ENCODE assay signal across 8 cellular contexts in the genomic region with DNA sequence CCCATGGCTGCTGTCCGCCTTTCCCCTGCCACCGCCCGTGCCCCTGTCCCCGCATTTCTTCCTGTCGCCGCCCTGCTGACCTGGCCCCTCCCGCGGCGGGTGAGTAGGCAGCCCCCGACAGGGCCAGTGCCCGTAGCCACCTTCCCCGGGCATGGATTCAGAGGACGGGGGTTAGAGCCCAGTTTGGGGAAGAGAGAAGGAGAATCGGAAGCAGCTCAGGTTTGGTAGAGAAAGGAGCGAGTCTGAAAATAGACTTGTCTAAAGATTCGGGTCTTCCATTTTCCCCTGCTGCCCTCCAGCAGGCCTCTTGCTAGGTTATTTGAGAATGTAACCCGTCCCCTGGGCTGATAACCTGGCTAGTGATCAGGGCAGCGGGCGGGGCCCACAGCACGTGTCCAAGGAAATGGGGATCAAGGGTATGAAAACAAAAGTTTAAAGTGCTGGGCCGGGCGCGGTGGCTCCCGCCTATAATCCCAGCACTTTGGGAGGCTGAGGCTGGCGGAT. TPM values are rescaled to one million over a fixed set of nuclear protein-coding genes. Genes with fewer than 3 reads are reported as not detected.
A peak's percentile ranks its signal among the peaks of the same experiment; 100 is the strongest.
DNase-seq lines count a peak whose midpoint lies in the region; ATAC-seq and TF ChIP-seq lines count a peak whose summit lies in the region.

No MANE protein-coding gene starts in this region.

- WGBS in hepatocyte (ENCODE audit: low lambda C conversion rate, missing lambda C conversion rate), result 4% methylated on average over 21 of the region's 25 CpGs
- WGBS in testis, 2 donors, result 2 to 8% methylated on average over 16 to 21 of the region's 25 CpGs

- H3K9ac ChIP-seq in subcutaneous abdominal adipose tissue (ENCODE audit: low read length in 5 of 5), result peak overlapping the region in 1 of 5 donors; percentile 71

- peak overlapping the region in 3 of 4 donors; percentile 63 to 96 (median 84) for H3K27ac ChIP-seq in Peyer's patch
- peak overlapping the region; percentile 97 for H3K27ac ChIP-seq in hepatocyte
- H3K27ac ChIP-seq in subcutaneous abdominal adipose tissue (ENCODE audit: low read depth, low read length), result no peak overlapping the region
- H3K27ac ChIP-seq in testis, result no peak overlapping the region

- DNase-seq in activated T-cell treated with anti-CD3 and anti-CD28 coated beads, Interleukin-2, amount 50 U/mL, for 4 hours, result no peak
- DNase-seq in activated T-cell treated with anti-CD3 and anti-CD28 coated beads, Interleukin-2, amount 50 U/mL, for 1 hour, result no peak
- peak in 2 of 3 donors; percentile 71 to 77 for DNase-seq in Peyer's patch
- peak; percentile 59 for DNase-seq in hepatocyte (ENCODE audit: low spot score)
- no peak for DNase-seq in stimulated activated CD4-positive, alpha-beta T cell treated with anti-CD3 and anti-CD28 coated beads, Interleukin-1b, Interleukin-23, amount 100 ng/mL, for 48 hours
- no peak for DNase-seq in testis

- H3K9me2 ChIP-seq in hepatocyte (replicated peaks; ENCODE audit: insufficient read depth), result no peaks in the 10 kb centered on the region

- no peaks in the 10 kb centered on the region for H4K20me1 ChIP-seq in hepatocyte (ENCODE audit: insufficient read depth, poor library complexity, severe bottlenecking)

- H3K27me3 Mint-ChIP-seq in activated T-cell treated with anti-CD3 and anti-CD28 coated beads, Interleukin-2, amount 50 U/mL, for 4 hours (ENCODE audit: low read depth), result peaks cover 8% of the 10 kb centered on the region

- H3K4me3 Mint-ChIP-seq in activated T-cell treated with anti-CD3 and anti-CD28 coated beads, Interleukin-2, amount 50 U/mL, for 4 hours, result peak overlapping the region; percentile 61

- H3K27me3 ChIP-seq in Peyer's patch (no peaks in the 10 kb centered on the region), hepatocyte (no peaks in the 10 kb centered on the region), subcutaneous abdominal adipose tissue (ENCODE audit: control insufficient read depth in 5 of 5, insufficient read depth in 4 of 5, low read length in 5 of 5) (peaks cover 24 to 33% (median 29%) of the 10 kb centered on the region in 5 donors), testis (no peaks in the 10 kb centered on the region)

- no peaks in the 10 kb centered on the region for H3K9me3 Mint-ChIP-seq in activated T-cell treated with anti-CD3 and anti-CD28 coated beads, Interleukin-2, amount 50 U/mL, for 4 hours

- no peak overlapping the region for H2AFZ ChIP-seq in hepatocyte

- H3K4me1 Mint-ChIP-seq in activated T-cell treated with anti-CD3 and anti-CD28 coated beads, Interleukin-2, amount 50 U/mL, for 4 hours (ENCODE audit: low read depth), result peaks cover 24% of the 10 kb centered on the region

- H3K36me3 ChIP-seq in Peyer's patch (no peaks in the 10 kb centered on the region), hepatocyte (replicated peaks; ENCODE audit: insufficient read depth, low read depth) (no peaks in the 10 kb centered on the region), subcutaneous abdominal adipose tissue (ENCODE audit: control insufficient read depth in 5 of 5, insufficient read depth in 5 of 5, low read length in 5 of 5) (no peaks in the 10 kb centered on the region), testis (ENCODE audit: low read depth, missing control alignments) (no peaks in the 10 kb centered on the region)

- TF ChIP-seq CTCF in Peyer's patch (IDR thresholded peaks at IDR 0.05), result no peak
- no peak for TF ChIP-seq CTCF in hepatocyte (IDR thresholded peaks at IDR 0.05; ENCODE audit: poor library complexity)
- TF ChIP-seq CTCF in testis (IDR thresholded peaks at IDR 0.05), result no peak

- ATAC-seq in activated T-cell treated with anti-CD3 and anti-CD28 coated beads, Interleukin-2, amount 50 U/mL, for 4 hours, result no peak
- ATAC-seq in GM18498 (IDR thresholded peaks at IDR 0.05; ENCODE audit: unreplicated experiment), result no peak

- H3K9me3 ChIP-seq in Peyer's patch, result no peaks in the 10 kb centered on the region
- H3K9me3 ChIP-seq in hepatocyte (ENCODE audit: low read depth), result no peaks in the 10 kb centered on the region
- H3K9me3 ChIP-seq in subcutaneous abdominal adipose tissue (ENCODE audit: control insufficient read depth in 5 of 5, low read length in 5 of 5), result no peaks in the 10 kb centered on the region
- H3K9me3 ChIP-seq in testis, result no peaks in the 10 kb centered on the region

- intact Hi-C loops in testis (cut with DNase I; ENCODE audit: low total_unique reads), result no loop called here

- H3K4me3 ChIP-seq in Peyer's patch, result peak overlapping the region; percentile 34 to 58 (median 46)
- H3K4me3 ChIP-seq in hepatocyte, result peak overlapping the region; percentile 43
- H3K4me3 ChIP-seq in subcutaneous abdominal adipose tissue (ENCODE audit: low read depth in 1 of 5, low read length in 5 of 5), result peak overlapping the region; percentile 27 to 62 (median 45)
- no peak overlapping the region for H3K4me3 ChIP-seq in testis

- peak overlapping the region; percentile 83 for H3K4me2 ChIP-seq in hepatocyte

- TF ChIP-seq POLR2A in Peyer's patch (IDR thresholded peaks at IDR 0.05), result peak; percentile 22 to 51
- TF ChIP-seq POLR2A in testis (IDR thresholded peaks at IDR 0.05), result no peak

- H3K79me2 ChIP-seq in hepatocyte, result no peaks in the 10 kb centered on the region

- H3K4me1 ChIP-seq in Peyer's patch (peaks cover 8 to 31% (median 14%) of the 10 kb centered on the region in 4 donors), hepatocyte (ENCODE audit: insufficient read depth) (peaks cover 34% of the 10 kb centered on the region), subcutaneous abdominal adipose tissue (ENCODE audit: control insufficient read depth in 5 of 5, insufficient read depth in 5 of 5, low read length in 5 of 5) (peaks cover 0 to 31% (median 18%) of the 10 kb centered on the region in 5 donors), testis (peaks cover 4% of the 10 kb centered on the region)

- H3K36me3 Mint-ChIP-seq in activated T-cell treated with anti-CD3 and anti-CD28 coated beads, Interleukin-2, amount 50 U/mL, for 4 hours (ENCODE audit: insufficient read depth), result no peaks in the 10 kb centered on the region

RNA-seq across cellular contexts. Expression of gene CLDN9, which starts 7.9 kb away (rescaled TPM):
- not detected for total RNA-seq in activated T-cell treated with anti-CD3 and anti-CD28 coated beads, Interleukin-2, amount 50 U/mL, for 4 hours
- total RNA-seq in Peyer's patch, result 1 to 10 TPM in 3 of 4 donors, under 1 TPM in 1; 0.76 to 2.5 (median 1.2) TPM
- total RNA-seq in hepatocyte, result 2.0 and 3.5 TPM in 2 replicates
- 8.9 and 9.0 TPM in 2 replicates for polyA plus RNA-seq in hepatocyte
- under 1 TPM; 0.37 to 0.39 TPM for total RNA-seq in testis
- 0.34 TPM for polyA plus RNA-seq in testis (ENCODE audit: insufficient read depth, low read depth, low replicate concordance)

RNA-seq across cellular contexts. Expression of gene CLDN6, which starts 13.2 kb away (rescaled TPM):
- total RNA-seq in activated T-cell treated with anti-CD3 and anti-CD28 coated beads, Interleukin-2, amount 50 U/mL, for 4 hours, result under 1 TPM; 0.18 to 0.30 (median 0.22) TPM
- total RNA-seq in Peyer's patch (not detected), hepatocyte (258 and 297 TPM in 2 replicates), testis (under 1 TPM; 0.55 to 0.74 TPM)
- polyA plus RNA-seq in hepatocyte (568 and 574 TPM in 2 replicates), testis (ENCODE audit: insufficient read depth, low read depth, low replicate concordance) (0.70 TPM)

RNA-seq across cellular contexts. Expression of gene TNFRSF12A, which starts 15.3 kb away (rescaled TPM):
- 1 to 10 TPM; 4.2 to 6.9 (median 5.1) TPM for total RNA-seq in activated T-cell treated with anti-CD3 and anti-CD28 coated beads, Interleukin-2, amount 50 U/mL, for 4 hours
- total RNA-seq in Peyer's patch (10 to 100 TPM in 3 of 4 donors, 1 to 10 TPM in 1; 4.1 to 56.4 (median 39.8) TPM), hepatocyte (126 and 127 TPM in 2 replicates), testis (10 to 100 TPM; 16.8 to 33.4 TPM)
- polyA plus RNA-seq in hepatocyte (385 and 452 TPM in 2 replicates), testis (ENCODE audit: insufficient read depth, low read depth, low replicate concordance) (12.8 TPM)

RNA-seq across cellular contexts. Expression of gene HCFC1R1, which starts 18.9 kb away (rescaled TPM):
- total RNA-seq in activated T-cell treated with anti-CD3 and anti-CD28 coated beads, Interleukin-2, amount 50 U/mL, for 4 hours, result 10 to 100 TPM; 32.7 to 36.9 (median 33.9) TPM
- 10 to 100 TPM; 14.0 to 38.0 (median 34.1) TPM for total RNA-seq in Peyer's patch
- total RNA-seq in hepatocyte, result 19.7 and 35.7 TPM in 2 replicates
- 158 and 201 TPM in 2 replicates for polyA plus RNA-seq in hepatocyte
- total RNA-seq in testis, result 10 to 100 TPM; 30.2 to 39.4 TPM
- polyA plus RNA-seq in testis (ENCODE audit: insufficient read depth, low read depth, low replicate concordance), result 94.5 TPM

RNA-seq across cellular contexts. Expression of gene THOC6, which starts 19.0 kb away (rescaled TPM):
- 10 to 100 TPM; 70.4 to 86.3 (median 71.7) TPM for total RNA-seq in activated T-cell treated with anti-CD3 and anti-CD28 coated beads, Interleukin-2, amount 50 U/mL, for 4 hours
- total RNA-seq in Peyer's patch (10 to 100 TPM in 3 of 4 donors, 1 to 10 TPM in 1; 9.6 to 64.4 (median 27.1) TPM), hepatocyte (35.6 and 41.2 TPM in 2 replicates), testis (10 to 100 TPM; 17.3 to 27.3 TPM)
- polyA plus RNA-seq in hepatocyte (79.4 and 86.2 TPM in 2 replicates), testis (ENCODE audit: insufficient read depth, low read depth, low replicate concordance) (19.6 TPM)

Comparison
In these comparisons a context has a peak if more than half of its experiments do, and no peak if none do; other contexts are left out.
1. DNase-seq: peak in Peyer's patch (2 of 3) and hepatocyte (single experiment); none in activated T-cell treated with anti-CD3 and anti-CD28 coated beads, Interleukin-2, amount 50 U/mL, for 4 hours (single experiment), activated T-cell treated with anti-CD3 and anti-CD28 coated beads, Interleukin-2, amount 50 U/mL, for 1 hour (single experiment), stimulated activated CD4-positive, alpha-beta T cell treated with anti-CD3 and anti-CD28 coated beads, Interleukin-1b, Interleukin-23, amount 100 ng/mL, for 48 hours (single experiment) and testis (single experiment).
2. H3K27ac ChIP-seq: peak in Peyer's patch (3 of 4) and hepatocyte (single experiment); none in subcutaneous abdominal adipose tissue (single experiment) and testis (0 of 2).
3. H3K4me3 ChIP-seq: peak in Peyer's patch (4 of 4), hepatocyte (single experiment) and subcutaneous abdominal adipose tissue (5 of 5); none in testis (0 of 2).
4. RNA of gene CLDN6, which starts 13.2 kb away (total RNA-seq): 258 to 297 TPM in hepatocyte; 0.55 to 0.74 TPM in testis, 0.18 to 0.30 TPM in activated T-cell treated with anti-CD3 and anti-CD28 coated beads, Interleukin-2, amount 50 U/mL, for 4 hours and not detected in Peyer's patch; every median in the first group is over 100 times any median in the second.